ENCODE assay signal across 8 cellular contexts in the genomic region with DNA sequence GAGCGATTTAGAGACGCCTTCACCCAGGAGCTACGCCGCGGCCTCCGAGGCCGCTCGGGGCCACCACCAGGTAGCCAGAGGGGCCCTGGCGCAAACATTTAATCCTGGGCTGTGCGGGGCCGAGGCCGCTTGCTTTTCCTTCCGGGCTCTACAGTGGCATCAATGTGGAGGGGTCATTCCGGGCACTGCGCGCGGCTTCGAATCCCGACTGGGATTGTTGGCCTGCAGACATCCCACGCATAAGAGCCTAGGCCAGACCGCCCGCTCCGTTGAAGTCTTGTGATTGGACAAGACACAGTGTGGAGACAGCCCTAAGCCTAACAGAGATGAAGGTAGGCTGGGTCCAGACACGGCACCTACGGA. TPM values are rescaled to one million over a fixed set of nuclear protein-coding genes. Genes with fewer than 3 reads are reported as not detected.
DNase-seq lines count a peak whose midpoint lies in the region; ATAC-seq, FAIRE-seq and TF ChIP-seq lines count a peak whose summit lies in the region.

No MANE protein-coding gene starts in this region.

- peak overlapping the region; percentile 97 for H3K27ac Mint-ChIP-seq in CD8-positive, alpha-beta T cell
- peak overlapping the region; percentile 96 for H3K27ac Mint-ChIP-seq in stimulated activated naive B cell treated with anti-CD40 and anti-IgM and Interleukin-4, amounts not matched to agents 10 μg/mL and 1 μg/mL and 100 μg/mL, for 72 hours

- peak overlapping the region; percentile 83 for H2AFZ ChIP-seq in K562 (ENCODE audit: low read depth, low read length)

- no peaks in the 10 kb centered on the region for H4K20me1 ChIP-seq in K562 (replicated peaks; ENCODE audit: control insufficient read depth, insufficient read depth, low read length)

- H3K4me1 Mint-ChIP-seq in CD8-positive, alpha-beta T cell (ENCODE audit: low read depth), result peaks cover 44% of the 10 kb centered on the region
- H3K4me1 Mint-ChIP-seq in stimulated activated naive B cell treated with anti-CD40 and anti-IgM and Interleukin-4, amounts not matched to agents 10 μg/mL and 1 μg/mL and 100 μg/mL, for 72 hours, result peaks cover 33 to 55% of the 10 kb centered on the region in 2 donors

- no peak for TF ChIP-seq EP300 in K562 (IDR thresholded peaks at IDR 0.05; ENCODE audit: low read length)

- no peaks in the 10 kb centered on the region for H3K9me3 ChIP-seq in CD8-positive, alpha-beta T cell (ENCODE audit: low read length)
- no peaks in the 10 kb centered on the region for H3K9me3 ChIP-seq in K562 (replicated peaks; ENCODE audit: control insufficient read depth, insufficient read depth, low read depth, low read length)

- 0% methylated on average over 22 of the region's 25 CpGs for WGBS in K562 (ENCODE audit: insufficient coverage, low coverage, missing lambda C conversion rate)

- no peak for TF ChIP-seq RAD21 in K562 (CRISPR knock-in tag; conservative IDR thresholded peaks at IDR 0.05 in 1 of 2, IDR thresholded peaks at IDR 0.05 in 1 of 2)

- H3K4me3 ChIP-seq in CD8-positive, alpha-beta T cell (ENCODE audit: low read depth, low read length), result peak overlapping the region; percentile 87
- peak overlapping the region; percentile 99 for H3K4me3 ChIP-seq in K562

- TSS peak; percentile 76 for BruUV-seq in K562 (replicated peaks; lab: Mats Ljungman, UMichigan)

- peak overlapping the region; percentile 96 to 100 for H3K9ac ChIP-seq in K562 (ENCODE audit: insufficient read depth in 1 of 2, low read depth in 2 of 2, low read length in 2 of 2)

- no peak for ATAC-seq in CD8-positive, alpha-beta T cell
- ATAC-seq in GM21529 (IDR thresholded peaks at IDR 0.05; ENCODE audit: unreplicated experiment) (peak; percentile 15), K562 (peak; percentile 44)
- peak; percentile 2 to 3 for ATAC-seq in stimulated activated naive B cell treated with anti-CD40 and anti-IgM and Interleukin-4, amounts not matched to agents 10 μg/mL and 1 μg/mL and 100 μg/mL, for 72 hours (replicated peaks)

- FAIRE-seq in K562 (lab: Jason Lieb, UNC), result no peak

- peaks cover 18% of the 10 kb centered on the region for H3K4me1 ChIP-seq in CD8-positive, alpha-beta T cell (ENCODE audit: insufficient read depth, low read length)
- peaks cover 7 to 17% of the 10 kb centered on the region in 2 experiments; a peak in 4 of 5 replicates for H3K4me1 ChIP-seq in K562 (replicated peaks in 1 of 2; ENCODE audit: control insufficient read depth in 2 of 2, insufficient read depth in 2 of 2, low read length in 2 of 2)

- peak overlapping the region; percentile 90 for H3K4me3 Mint-ChIP-seq in CD8-positive, alpha-beta T cell
- H3K4me3 Mint-ChIP-seq in stimulated activated naive B cell treated with anti-CD40 and anti-IgM and Interleukin-4, amounts not matched to agents 10 μg/mL and 1 μg/mL and 100 μg/mL, for 72 hours, result peak overlapping the region; percentile 86 to 96

- H3K27me3 ChIP-seq in CD8-positive, alpha-beta T cell (ENCODE audit: insufficient read depth, low read length), result no peaks in the 10 kb centered on the region
- H3K27me3 ChIP-seq in K562 (ENCODE audit: control insufficient read depth in 2 of 2, insufficient read depth in 2 of 2, low read length in 2 of 2) (no peaks in the 10 kb centered on the region), layer of hippocampus (ENCODE audit: control insufficient read depth, insufficient read depth, low read length) (no peaks in the 10 kb centered on the region)

- no peaks in the 10 kb centered on the region for H3K27me3 Mint-ChIP-seq in CD8-positive, alpha-beta T cell (ENCODE audit: low read depth)
- H3K27me3 Mint-ChIP-seq in stimulated activated naive B cell treated with anti-CD40 and anti-IgM and Interleukin-4, amounts not matched to agents 10 μg/mL and 1 μg/mL and 100 μg/mL, for 72 hours, result no peaks in the 10 kb centered on the region

- H3K36me3 Mint-ChIP-seq in CD8-positive, alpha-beta T cell, result peaks cover 47% of the 10 kb centered on the region
- H3K36me3 Mint-ChIP-seq in stimulated activated naive B cell treated with anti-CD40 and anti-IgM and Interleukin-4, amounts not matched to agents 10 μg/mL and 1 μg/mL and 100 μg/mL, for 72 hours, result peaks cover 26 to 51% of the 10 kb centered on the region in 2 donors

- TF ChIP-seq CTCF in CD8-positive, alpha-beta T cell (IDR thresholded peaks at IDR 0.05), result no peak
- no peak for TF ChIP-seq CTCF in K562 (IDR thresholded peaks at IDR 0.05 in 2 of 3, conservative IDR thresholded peaks at IDR 0.05 in 1 of 3; ENCODE audit: insufficient read depth in 2 of 3, low read depth in 1 of 3, low read length in 3 of 3)

- H3K36me3 ChIP-seq in CD8-positive, alpha-beta T cell (ENCODE audit: insufficient read depth, low read length), result peaks cover 8% of the 10 kb centered on the region
- peaks cover 43% of the 10 kb centered on the region for H3K36me3 ChIP-seq in K562 (ENCODE audit: control insufficient read depth, insufficient read depth, low read length)

- intact Hi-C loops in CD8-positive, alpha-beta T cell (cut with DNase I, micrococcal nuclease), result loop anchor here (1.0 to 10.0 kb wide), 10 partner anchors 26 to 1004 kb away; a partner anchor contains a TSS
- intact Hi-C loops in K562 (cut with micrococcal nuclease), result loop anchor here (1.0 to 10.0 kb wide), 5 partner anchors 45 to 418 kb away; a partner anchor contains a TSS

- POLR2A ChIA-PET in CD8-positive, alpha-beta T cell (lab: Charles Lee), result interaction anchor here (0.9 to 2.5 kb wide), 10 partner anchors 9 to 374 kb away, joined by 3 to 38 read pairs (median 4); a partner anchor contains a TSS
- POLR2A ChIA-PET in K562 (lab: Yijun Ruan, JAX), result interaction anchor here (0.8 to 2.6 kb wide), 8 partner anchors 11 to 238 kb away, joined by 3 to 13 read pairs (median 6); no protein-coding TSS in a partner anchor

- H3K9me3 Mint-ChIP-seq in CD8-positive, alpha-beta T cell, result no peaks in the 10 kb centered on the region
- H3K9me3 Mint-ChIP-seq in stimulated activated naive B cell treated with anti-CD40 and anti-IgM and Interleukin-4, amounts not matched to agents 10 μg/mL and 1 μg/mL and 100 μg/mL, for 72 hours, result no peaks in the 10 kb centered on the region

- DNase-seq in CD8-positive, alpha-beta T cell, result no peak
- DNase-seq in M059J (ENCODE audit: low read depth), result peak; percentile 21
- peak; percentile 66 to 77 (median 69) for DNase-seq in K562 (ENCODE audit: extremely low read depth in 1 of 4, low spot score in 3 of 4)
- no peak for DNase-seq in stimulated activated naive B cell treated with anti-CD40 and anti-IgM and Interleukin-4, amounts not matched to agents 10 μg/mL and 1 μg/mL and 100 μg/mL, for 72 hours
- DNase-seq in NCI-H1436 treated with DMSO at 0.1 percent for 48 hours (lab: John Stamatoyannopoulos, UW), result no peak
- no peak for DNase-seq in NCI-H1694 (lab: John Stamatoyannopoulos, UW)

- CTCF ChIA-PET in CD8-positive, alpha-beta T cell (lab: Charles Lee), result interaction anchor here (1.3 to 2.0 kb wide), 2 partner anchors 27 to 74 kb away, joined by 3 to 10 read pairs; a partner anchor contains a TSS
- CTCF ChIA-PET in K562 (lab: Yijun Ruan, JAX; ENCODE audit: low intra/inter-chr PET ratio), result no interaction called here

- in situ Hi-C loops in K562 (cut with MboI), result no loop called here

- H3K4me2 ChIP-seq in K562 (ENCODE audit: insufficient read depth, low read length), result peak overlapping the region; percentile 99

- peak overlapping the region; percentile 95 for H3K27ac ChIP-seq in CD8-positive, alpha-beta T cell (ENCODE audit: low read depth, low read length)
- H3K27ac ChIP-seq in K562 (ENCODE audit: extremely low read depth, low read depth, low read length) (peak overlapping the region; percentile 93), layer of hippocampus (ENCODE audit: low read depth, low read length) (peak overlapping the region; percentile 77)

- H3K79me2 ChIP-seq in K562 (ENCODE audit: control insufficient read depth, insufficient read depth, low read length), result peaks cover 71% of the 10 kb centered on the region

- TF ChIP-seq POLR2A in K562 (conservative IDR thresholded peaks at IDR 0.05), result no peak

- H3K9me1 ChIP-seq in K562 (ENCODE audit: control insufficient read depth, insufficient read depth, low read length), result no peaks in the 10 kb centered on the region

RNA-seq across cellular contexts. Expression of a gene that starts 0.6 kb away (rescaled TPM):
- 10 to 100 TPM; 40.4 to 42.9 TPM for total RNA-seq in CD8-positive, alpha-beta T cell
- total RNA-seq in M059J (2014; rRNA removed; shearing (Covaris generic)), result 62.5 and 95.5 TPM in 2 replicates
- total RNA-seq in K562 (2011; cell fraction: chromatin; rRNA removed; ENCODE audit: low replicate concordance), result 45.7 and 67.9 TPM in 2 replicates
- 38.2 and 43.0 TPM in 2 replicates for total RNA-seq in K562 (2011; cell fraction: nucleolus; rRNA removed)
- total RNA-seq in K562 (2011; cell fraction: nucleoplasm; rRNA removed), result 44.9 and 65.0 TPM in 2 replicates
- total RNA-seq in K562 (2014; rRNA removed), result 63.3 and 68.2 TPM in 2 replicates
- 82.2 and 82.3 TPM in 2 replicates for total RNA-seq in K562 (2014; rRNA removed; fragmentation: Illumina TruSeq; extraction: Trizol)
- 69.4 and 78.0 TPM in 2 replicates for total RNA-seq in K562 (2015; rRNA removed; fragmentation: Illumina TruSeq; extraction: Trizol)
- total RNA-seq in K562 (2021), result 64.0 and 67.0 TPM in 2 replicates
- 69.3 and 90.9 TPM in 2 replicates for polyA plus RNA-seq in K562 (2011; rRNA removed)
- 29.7 and 50.4 TPM in 2 replicates for polyA plus RNA-seq in K562 (2011; cell fraction: cytosol; rRNA removed)
- 38.0 and 51.2 TPM in 2 replicates for polyA plus RNA-seq in K562 (2011; cell fraction: nucleus; rRNA removed)
- 55.9 and 83.1 TPM in 2 replicates for polyA plus RNA-seq in K562 (2012)
- 83.4 and 102 TPM in 2 replicates for polyA plus RNA-seq in K562 (2014; fragmentation: Illumina TruSeq; extraction: Trizol)
- 100 to 1,000 TPM in 1 of 2 experiments, 10 to 100 TPM in 1; 56.4 to 100 TPM for polyA plus RNA-seq in K562 (2014; fragmentation: Nextera tagmentation; extraction: Ambion mirVana)
- 91.1 and 123 TPM in 2 replicates for polyA plus RNA-seq in K562 (2014; rRNA removed)
- polyA minus RNA-seq in K562 (2011; rRNA and poly(A)+ RNA removed), result 69.1 and 71.9 TPM in 2 replicates
- polyA minus RNA-seq in K562 (2011; cell fraction: cytosol; rRNA and poly(A)+ RNA removed), result 19.2 and 22.1 TPM in 2 replicates
- polyA minus RNA-seq in K562 (2011; cell fraction: nucleus; rRNA and poly(A)+ RNA removed), result 25.2 and 39.8 TPM in 2 replicates

RNA-seq across cellular contexts. Expression of a gene that starts 25.7 kb away (rescaled TPM):
- total RNA-seq in CD8-positive, alpha-beta T cell, result not detected
- 1.7 and 1.9 TPM in 2 replicates for total RNA-seq in M059J (2014; rRNA removed; shearing (Covaris generic))
- total RNA-seq in K562 (2011; cell fraction: chromatin; rRNA removed; ENCODE audit: low replicate concordance), result 3.6 and 5.8 TPM in 2 replicates
- total RNA-seq in K562 (2011; cell fraction: nucleolus; rRNA removed), result 2.3 and 3.3 TPM in 2 replicates
- total RNA-seq in K562 (2011; cell fraction: nucleoplasm; rRNA removed), result 3.5 and 4.7 TPM in 2 replicates
- total RNA-seq in K562 (2014; rRNA removed) (0.54 and 0.73 TPM in 2 replicates), K562 (2014; rRNA removed; fragmentation: Illumina TruSeq; extraction: Trizol) (0.48 and 0.76 TPM in 2 replicates), K562 (2015; rRNA removed; fragmentation: Illumina TruSeq; extraction: Trizol) (0.30 and 0.54 TPM in 2 replicates), K562 (2021) (0.87 and 1.0 TPM in 2 replicates)
- polyA plus RNA-seq in K562 (2011; rRNA removed) (1.8 and 2.8 TPM in 2 replicates), K562 (2014; fragmentation: Illumina TruSeq; extraction: Trizol) (0.79 and 0.91 TPM in 2 replicates), K562 (2014; fragmentation: Nextera tagmentation; extraction: Ambion mirVana) (under 1 TPM; 0.15 TPM), K562 (2014; rRNA removed) (1.2 and 2.0 TPM in 2 replicates)
- polyA plus RNA-seq in K562 (2011; cell fraction: cytosol; rRNA removed), result 2.3 and 2.8 TPM in 2 replicates
- 4.7 and 6.2 TPM in 2 replicates for polyA plus RNA-seq in K562 (2011; cell fraction: nucleus; rRNA removed)
- 1.2 and 4.7 TPM in 2 replicates for polyA plus RNA-seq in K562 (2012)
- polyA minus RNA-seq in K562 (2011; rRNA and poly(A)+ RNA removed), result 1.0 and 1.1 TPM in 2 replicates
- 1.1 and 1.3 TPM in 2 replicates for polyA minus RNA-seq in K562 (2011; cell fraction: cytosol; rRNA and poly(A)+ RNA removed)
- 1.00 and 1.2 TPM in 2 replicates for polyA minus RNA-seq in K562 (2011; cell fraction: nucleus; rRNA and poly(A)+ RNA removed)

Comparison
In these comparisons a context has a peak if more than half of its experiments do, and no peak if none do; other contexts are left out.
1. DNase-seq: peak in M059J (single experiment) and K562 (4 of 4); none in CD8-positive, alpha-beta T cell (0 of 7), stimulated activated naive B cell treated with anti-CD40 and anti-IgM and Interleukin-4, amounts not matched to agents 10 μg/mL and 1 μg/mL and 100 μg/mL, for 72 hours (single experiment), NCI-H1436 treated with DMSO at 0.1 percent for 48 hours (single experiment) and NCI-H1694 (single experiment).
2. Peak in every context shown above with its lines, with median percentiles within 50 percentile points of each other: H3K27ac ChIP-seq.